17 cellular contexts compared by ENCODE assay signal in genomic region chr4:3494501-3494900, GRCh38. TPM values are rescaled to one million over a fixed set of nuclear protein-coding genes. Genes with fewer than 3 reads are reported as not detected.
DNase-seq lines count a peak whose midpoint lies in the region; ATAC-seq, FAIRE-seq and TF ChIP-seq lines count a peak whose summit lies in the region.
"Had no signal": no experiment of that assay in that cellular context is flagged by ENCODE, and none has a peak within 500 bp of the region (broad histone marks: within the 10 kb centered on the region; RNA-seq: fewer than 3 reads in every experiment).

No MANE protein-coding gene starts in this region.

- DNase-seq in left ventricle myocardium inferior (no peak), Right ventricle myocardium superior (no peak), H1 (ENCODE audit: low read depth in 1 of 2, low spot score in 2 of 2) (no peak)
- no peak for DNase-seq in effector CD8-positive, alpha-beta T cell (lab: John Stamatoyannopoulos, UW)
- no peak for DNase-seq in activated CD4-positive, alpha-beta memory T cell treated with anti-CD3 and anti-CD28 coated beads, Interleukin-2, amount 10 ng/mL, durations not matched to agents 7 days and 5 days
- DNase-seq: KG1, MG63, NCI-H1930, NCI-H2171, NCI-H524 had no signal

- H3K4me3 ChIP-seq in left ventricle myocardium inferior (no peak overlapping the region), H1 (ENCODE audit: extremely low read depth in 1 of 4, insufficient read depth in 2 of 4, low read depth in 3 of 4, low read length in 4 of 4) (no peak overlapping the region), skeletal muscle satellite cell (ENCODE audit: low read length) (no peak overlapping the region)
- H3K4me3 ChIP-seq: MG63 had no signal

- no peak for ATAC-seq in Right ventricle myocardium superior (ENCODE audit: poor library complexity)
- ATAC-seq in HG03439 (IDR thresholded peaks at IDR 0.05; ENCODE audit: unreplicated experiment): no peak

- peaks cover 0 to 6% (median 0%) of the 10 kb centered on the region in 3 donors for H3K4me1 Mint-ChIP-seq in IgD-negative memory B cell
- no peaks in the 10 kb centered on the region for H3K4me1 Mint-ChIP-seq in activated CD4-positive, alpha-beta memory T cell treated with anti-CD3 and anti-CD28 coated beads, Interleukin-2, amount 10 ng/mL, durations not matched to agents 7 days and 5 days

- no peak overlapping the region for H2BK5ac ChIP-seq in H1 (ENCODE audit: low read depth, low read length)

- no peaks in the 10 kb centered on the region for H3K79me1 ChIP-seq in H1 (ENCODE audit: low read depth, low read length)

- TF ChIP-seq CTCF in left ventricle myocardium inferior (IDR thresholded peaks at IDR 0.05; ENCODE audit: borderline replicate concordance) (no peak), H1 (IDR thresholded peaks at IDR 0.05; ENCODE audit: control extremely low read depth in 1 of 3, insufficient read depth in 1 of 3, low read depth in 1 of 3, low read length in 3 of 3) (no peak)

- no peak overlapping the region for H2BK120ac ChIP-seq in H1 (replicated peaks; ENCODE audit: low read depth, low read length)

- no peak overlapping the region for H2BK12ac ChIP-seq in H1 (ENCODE audit: low read depth, low read length)

- POLR2A ChIA-PET in H1 (lab: Charles Lee; ENCODE audit: partially characterized antibody): interaction anchor here (1.4 to 2.0 kb wide), 3 partner anchors 11 to 29 kb away, joined by 4 to 5 read pairs (median 4); no protein-coding TSS in a partner anchor
- POLR2A ChIA-PET in activated CD4-positive, alpha-beta memory T cell treated with anti-CD3 and anti-CD28 coated beads, Interleukin-2, amount 10 ng/mL, durations not matched to agents 7 days and 5 days (lab: Charles Lee): interaction anchor here (1.8 kb wide), 1 partner anchor 15 kb away, joined by 4 read pairs; no protein-coding TSS in a partner anchor

- peak overlapping the region in 2 of 3 donors; percentile 25 to 59 for H3K27ac Mint-ChIP-seq in IgD-negative memory B cell
- no peak overlapping the region for H3K27ac Mint-ChIP-seq in activated CD4-positive, alpha-beta memory T cell treated with anti-CD3 and anti-CD28 coated beads, Interleukin-2, amount 10 ng/mL, durations not matched to agents 7 days and 5 days

- TF ChIP-seq POLR2A in H1 (IDR thresholded peaks at IDR 0.05; ENCODE audit: control extremely low read depth in 1 of 2, low read depth in 2 of 2, low read length in 2 of 2): no peak

- H4K91ac ChIP-seq in H1 (replicated peaks; ENCODE audit: insufficient read length, low read length): no peak overlapping the region

- no peaks in the 10 kb centered on the region for H3K79me2 ChIP-seq in H1 (ENCODE audit: control insufficient read depth in 1 of 2, insufficient read depth in 2 of 2, low read length in 2 of 2)

- TF ChIP-seq RAD21 in H1 (IDR thresholded peaks at IDR 0.05 in 1 of 2, conservative IDR thresholded peaks at IDR 0.05 in 1 of 2; ENCODE audit: low read depth in 2 of 2, low read length in 2 of 2): no peak

- WGBS in H1 (ENCODE audit: extremely low coverage in 1 of 2, insufficient coverage in 1 of 2, insufficient read length in 1 of 2, insufficient replicate concordance in 2 of 2, low coverage in 1 of 2, low lambda C conversion rate in 2 of 2, missing lambda C conversion rate in 1 of 2), 2 experiments: 80% methylated on average over 14 of the region's 14 CpGs; no CpG with 5 or more reads in 1 of the 2 experiments

- H3K9ac ChIP-seq in H1 (replicated peaks in 1 of 4; ENCODE audit: extremely low read depth in 1 of 4, low read depth in 3 of 4, low read length in 3 of 4): no peak overlapping the region
- H3K9ac ChIP-seq in skeletal muscle satellite cell (ENCODE audit: low read depth, low read length): peak overlapping the region; percentile 45

- no peak overlapping the region for H3K4ac ChIP-seq in H1 (replicated peaks; ENCODE audit: insufficient read length, low read depth, low read length)

- no peak overlapping the region for H2AK5ac ChIP-seq in H1 (ENCODE audit: low read depth, low read length)

- no peaks in the 10 kb centered on the region for H3K9me3 Mint-ChIP-seq in IgD-negative memory B cell
- H3K9me3 Mint-ChIP-seq in activated CD4-positive, alpha-beta memory T cell treated with anti-CD3 and anti-CD28 coated beads, Interleukin-2, amount 10 ng/mL, durations not matched to agents 7 days and 5 days: no peaks in the 10 kb centered on the region

- H3K36me3 ChIP-seq in left ventricle myocardium inferior (peaks cover 16% of the 10 kb centered on the region), H1 (ENCODE audit: control insufficient read depth in 2 of 4, insufficient read depth in 4 of 4, low read length in 3 of 4) (no peaks in the 10 kb centered on the region), skeletal muscle satellite cell (ENCODE audit: insufficient read depth, low read length) (peaks cover 5% of the 10 kb centered on the region)
- H3K36me3 ChIP-seq: MG63 had no signal

- CTCF ChIA-PET in H1 (lab: Charles Lee; ENCODE audit: partially characterized antibody): interaction anchor here (1.0 to 2.0 kb wide), 5 partner anchors 14 to 387 kb away, joined by 3 to 13 read pairs (median 3); no protein-coding TSS in a partner anchor
- CTCF ChIA-PET in activated CD4-positive, alpha-beta memory T cell treated with anti-CD3 and anti-CD28 coated beads, Interleukin-2, amount 10 ng/mL, durations not matched to agents 7 days and 5 days (lab: Charles Lee): interaction anchor here (1.6 kb wide), 1 partner anchor 14 kb away, joined by 6 read pairs; no protein-coding TSS in a partner anchor

- H3K27ac ChIP-seq in left ventricle myocardium inferior (replicated peaks): peak overlapping the region; percentile 42
- no peak overlapping the region for H3K27ac ChIP-seq in H1 (ENCODE audit: low read depth, low read length)
- H3K27ac ChIP-seq: C4-2B had no signal

- intact Hi-C loops in left ventricle myocardium inferior (cut with micrococcal nuclease) (no loop called here), Right ventricle myocardium superior (cut with DNase I) (no loop called here)

- no peak overlapping the region for H4K5ac ChIP-seq in H1 (ENCODE audit: insufficient read length, low read depth, low read length)

- FAIRE-seq in H1 (lab: Jason Lieb, UNC): no peak
- FAIRE-seq: RCC 7860 had no signal

- H3K18ac ChIP-seq in H1 (ENCODE audit: extremely low read depth, low read length): no peak overlapping the region; the same call in 1 of the 2 replicates

- no peaks in the 10 kb centered on the region; the same call in 1 of the 2 replicates for H3K23me2 ChIP-seq in H1 (ENCODE audit: low read depth, low read length)

- peaks cover 48% of the 10 kb centered on the region for H3K27me3 ChIP-seq in left ventricle myocardium inferior (ENCODE audit: low read depth)
- peaks cover 41 to 84% (median 73%) of the 10 kb centered on the region in 4 experiments for H3K27me3 ChIP-seq in H1 (replicated peaks in 1 of 4; ENCODE audit: control insufficient read depth in 3 of 4, extremely low read depth in 1 of 4, insufficient read depth in 3 of 4, low read length in 3 of 4)
- H3K27me3 ChIP-seq in skeletal muscle satellite cell (ENCODE audit: control insufficient read depth, insufficient read depth, low read length): peaks cover 3% of the 10 kb centered on the region
- H3K27me3 ChIP-seq: MG63 had no signal

- no peak for TF ChIP-seq EP300 in H1 (IDR thresholded peaks at IDR 0.05; ENCODE audit: borderline replicate concordance in 1 of 2, low read depth in 2 of 2, low read length in 2 of 2)

- peak overlapping the region; percentile 42; the same call in 1 of the 2 replicates for H4K8ac ChIP-seq in H1 (ENCODE audit: extremely low read depth, insufficient read depth, low read length)

- H3K4me3 Mint-ChIP-seq in IgD-negative memory B cell: no peak overlapping the region
- H3K4me3 Mint-ChIP-seq in activated CD4-positive, alpha-beta memory T cell treated with anti-CD3 and anti-CD28 coated beads, Interleukin-2, amount 10 ng/mL, durations not matched to agents 7 days and 5 days: no peak overlapping the region

- no peaks in the 10 kb centered on the region for H3K27me3 Mint-ChIP-seq in IgD-negative memory B cell
- H3K27me3 Mint-ChIP-seq in activated CD4-positive, alpha-beta memory T cell treated with anti-CD3 and anti-CD28 coated beads, Interleukin-2, amount 10 ng/mL, durations not matched to agents 7 days and 5 days: peaks cover 10% of the 10 kb centered on the region

- H3K4me2 ChIP-seq in H1 (ENCODE audit: insufficient read depth in 1 of 2, low read depth in 2 of 2, low read length in 2 of 2) (no peak overlapping the region), skeletal muscle satellite cell (ENCODE audit: low read length) (no peak overlapping the region)

- H3K14ac ChIP-seq in H1 (ENCODE audit: insufficient read length): no peak overlapping the region

- H2BK20ac ChIP-seq in H1 (ENCODE audit: low read length): no peak overlapping the region

- H3K23ac ChIP-seq in H1 (ENCODE audit: insufficient read length): no peak overlapping the region

- no peak overlapping the region for H2BK15ac ChIP-seq in H1 (ENCODE audit: low read length)

- H2AFZ ChIP-seq in H1 (ENCODE audit: low read length): no peak overlapping the region

- H3K56ac ChIP-seq in H1 (replicated peaks; ENCODE audit: insufficient read length, low read depth, low read length): no peak overlapping the region

- H3K9me3 ChIP-seq in left ventricle myocardium inferior (replicated peaks) (no peaks in the 10 kb centered on the region), H1 (ENCODE audit: insufficient read depth in 2 of 2, low read depth in 1 of 2, low read length in 1 of 2) (no peaks in the 10 kb centered on the region), skeletal muscle satellite cell (replicated peaks; ENCODE audit: low read length) (no peaks in the 10 kb centered on the region)
- H3K9me3 ChIP-seq: MG63 had no signal

- peaks cover 14 to 32% of the 10 kb centered on the region in 2 experiments for H4K20me1 ChIP-seq in H1 (replicated peaks in 1 of 2; ENCODE audit: control insufficient read depth in 1 of 2, insufficient read depth in 2 of 2, low read length in 2 of 2)

- H3K4me1 ChIP-seq in left ventricle myocardium inferior (peaks cover 51% of the 10 kb centered on the region), H1 (replicated peaks in 1 of 4; ENCODE audit: control insufficient read depth in 3 of 4, insufficient read depth in 4 of 4, low read length in 3 of 4) (peaks cover 0 to 22% (median 12%) of the 10 kb centered on the region in 4 experiments; a peak in 5 of 7 replicates), skeletal muscle satellite cell (ENCODE audit: control insufficient read depth, insufficient read depth, low read length) (peaks cover 38% of the 10 kb centered on the region)

- no peaks in the 10 kb centered on the region for H3K36me3 Mint-ChIP-seq in IgD-negative memory B cell
- no peaks in the 10 kb centered on the region for H3K36me3 Mint-ChIP-seq in activated CD4-positive, alpha-beta memory T cell treated with anti-CD3 and anti-CD28 coated beads, Interleukin-2, amount 10 ng/mL, durations not matched to agents 7 days and 5 days (ENCODE audit: low read depth)

RNA-seq across cellular contexts. Expression of gene DOK7, which starts 31.4 kb away (rescaled TPM):
- total RNA-seq in left ventricle myocardium inferior (46.7 TPM), Right ventricle myocardium superior (33.7 TPM)
- polyA plus RNA-seq in IgD-negative memory B cell (25.2 TPM), H1 (2011; rRNA removed) (0.32 and 0.36 TPM in 2 replicates)
- total RNA-seq in H1 (2021; fragmentation: NEBNext Ultra II Directional; extraction: Animal tissue kit (Norgen Biotek cat#: 25700)): not detected in 2 replicates
- polyA plus RNA-seq in H1 (2011; cell fraction: cytosol; rRNA removed): 0.19 TPM
- 0.27 TPM for polyA plus RNA-seq in H1 (2011; cell fraction: nucleus; rRNA removed)
- 0.09 to 0.32 TPM (median 0.25 TPM) in 3 of 4 replicates, not detected in the other for polyA plus RNA-seq in H1 (2012, experiment 1 of 2)
- polyA plus RNA-seq in H1 (2012, experiment 2 of 2): 0.09 TPM
- 0.14 TPM for polyA plus RNA-seq in H1 (2013, experiment 1 of 2)
- polyA plus RNA-seq in H1 (2013, experiment 2 of 2): 0.13 TPM
- polyA minus RNA-seq in H1 (2011; rRNA and poly(A)+ RNA removed): not detected in 2 replicates
- polyA minus RNA-seq in H1 (2011; cell fraction: cytosol; rRNA and poly(A)+ RNA removed): not detected
- polyA minus RNA-seq in H1 (2011; cell fraction: nucleus; rRNA and poly(A)+ RNA removed): not detected
- total RNA-seq in skeletal muscle satellite cell (2012; rRNA removed): 0.51 and 6.8 TPM in 2 replicates
- not detected for total RNA-seq in activated CD4-positive, alpha-beta memory T cell treated with anti-CD3 and anti-CD28 coated beads, Interleukin-2, amount 10 ng/mL, durations not matched to agents 7 days and 5 days
- total RNA-seq: HT1080 had no signal

RNA-seq across cellular contexts. Expression of gene LRPAP1, which starts 37.7 kb away (rescaled TPM):
- total RNA-seq in left ventricle myocardium inferior (297 TPM), Right ventricle myocardium superior (280 TPM)
- polyA plus RNA-seq in IgD-negative memory B cell (138 TPM), H1 (2011; rRNA removed) (31.1 and 39.6 TPM in 2 replicates)
- total RNA-seq in H1 (2021; fragmentation: NEBNext Ultra II Directional; extraction: Animal tissue kit (Norgen Biotek cat#: 25700)): 101 and 106 TPM in 2 replicates
- polyA plus RNA-seq in H1 (2011; cell fraction: cytosol; rRNA removed): 80.4 TPM
- polyA plus RNA-seq in H1 (2011; cell fraction: nucleus; rRNA removed): 79.1 TPM
- polyA plus RNA-seq in H1 (2012, experiment 1 of 2): 76.1 to 129 TPM (median 105 TPM) in 4 replicates
- 55.3 TPM for polyA plus RNA-seq in H1 (2012, experiment 2 of 2)
- polyA plus RNA-seq in H1 (2013, experiment 1 of 2): 89.8 TPM
- 106 TPM for polyA plus RNA-seq in H1 (2013, experiment 2 of 2)
- 31.4 and 55.9 TPM in 2 replicates for polyA minus RNA-seq in H1 (2011; rRNA and poly(A)+ RNA removed)
- 47.0 TPM for polyA minus RNA-seq in H1 (2011; cell fraction: cytosol; rRNA and poly(A)+ RNA removed)
- 33.5 TPM for polyA minus RNA-seq in H1 (2011; cell fraction: nucleus; rRNA and poly(A)+ RNA removed)
- 38.2 and 47.9 TPM in 2 replicates for total RNA-seq in skeletal muscle satellite cell (2012; rRNA removed)
- 10 to 100 TPM; 71.0 to 72.3 TPM for total RNA-seq in activated CD4-positive, alpha-beta memory T cell treated with anti-CD3 and anti-CD28 coated beads, Interleukin-2, amount 10 ng/mL, durations not matched to agents 7 days and 5 days

RNA-seq across cellular contexts. Expression of gene HGFAC, which starts 52.7 kb away (rescaled TPM):
- total RNA-seq in left ventricle myocardium inferior (0.80 TPM), Right ventricle myocardium superior (1.9 TPM)
- polyA plus RNA-seq in IgD-negative memory B cell (not detected), H1 (2011; rRNA removed) (0.14 and 0.35 TPM in 2 replicates)
- 0.15 TPM in 1 of 2 replicates, not detected in the other for total RNA-seq in H1 (2021; fragmentation: NEBNext Ultra II Directional; extraction: Animal tissue kit (Norgen Biotek cat#: 25700))
- 0.34 TPM for polyA plus RNA-seq in H1 (2011; cell fraction: cytosol; rRNA removed)
- polyA plus RNA-seq in H1 (2011; cell fraction: nucleus; rRNA removed): 2.4 TPM
- 0.60 TPM in 1 of 4 replicates, not detected in the others for polyA plus RNA-seq in H1 (2012, experiment 1 of 2)
- polyA plus RNA-seq in H1 (2012, experiment 2 of 2): not detected
- 0.10 TPM for polyA plus RNA-seq in H1 (2013, experiment 1 of 2)
- polyA plus RNA-seq in H1 (2013, experiment 2 of 2): 0.07 TPM
- polyA minus RNA-seq in H1 (2011; rRNA and poly(A)+ RNA removed): not detected in 2 replicates
- polyA minus RNA-seq in H1 (2011; cell fraction: cytosol; rRNA and poly(A)+ RNA removed): not detected
- polyA minus RNA-seq in H1 (2011; cell fraction: nucleus; rRNA and poly(A)+ RNA removed): not detected
- total RNA-seq in skeletal muscle satellite cell (2012; rRNA removed): not detected in 2 replicates
- not detected for total RNA-seq in activated CD4-positive, alpha-beta memory T cell treated with anti-CD3 and anti-CD28 coated beads, Interleukin-2, amount 10 ng/mL, durations not matched to agents 7 days and 5 days
- total RNA-seq: A172, HT1080 had no signal

Comparison
In these comparisons a context has a peak if more than half of its experiments do, and no peak if none do; other contexts are left out.
1. RNA of gene DOK7, which starts 31.4 kb away (total RNA-seq): 46.7 TPM in left ventricle myocardium inferior (single experiment) and 33.7 TPM in Right ventricle myocardium superior (single experiment); not detected in H1 and not detected in activated CD4-positive, alpha-beta memory T cell treated with anti-CD3 and anti-CD28 coated beads, Interleukin-2, amount 10 ng/mL, durations not matched to agents 7 days and 5 days; every median in the first group is over 10 times any median in the second.